Comparison of ENCODE assay signal across 19 cellular contexts in genomic region chr1:165169729-165170128, GRCh38.
A peak's percentile ranks its signal among the peaks of the same experiment; 100 is the strongest.
DNase-seq lines count a peak whose midpoint lies in the region; ATAC-seq, FAIRE-seq and TF ChIP-seq lines count a peak whose summit lies in the region.
"Had no signal": no experiment of that assay in that cellular context is flagged by ENCODE, and none has a peak within 500 bp of the region (broad histone marks: within the 10 kb centered on the region; RNA-seq: fewer than 3 reads in every experiment).

No MANE protein-coding gene starts in this region.

- H3K36me3 ChIP-seq in PC-3 (ENCODE audit: low read depth, low read length): no peaks in the 10 kb centered on the region
- H3K36me3 ChIP-seq in keratinocyte (ENCODE audit: control insufficient read depth in 2 of 2, extremely low read depth in 1 of 2, insufficient read depth in 2 of 2, low read length in 2 of 2): no peaks in the 10 kb centered on the region
- H3K36me3 ChIP-seq in esophagus squamous epithelium: no peaks in the 10 kb centered on the region
- H3K36me3 ChIP-seq: HAP-1 had no signal

- H3K4me3 ChIP-seq in PC-3 (ENCODE audit: low read length) (no peak overlapping the region), keratinocyte (ENCODE audit: control insufficient read depth in 2 of 3, extremely low read depth in 1 of 3, insufficient read depth in 2 of 3, low read depth in 1 of 3, low read length in 3 of 3) (no peak overlapping the region), esophagus squamous epithelium (no peak overlapping the region)
- H3K4me3 ChIP-seq: GM12878, HAP-1 had no signal

- POLR2A ChIA-PET in PC-3 (lab: Charles Lee; ENCODE audit: unreplicated experiment): interaction anchor here (0.5 kb wide), 1 partner anchor 340 kb away, joined by 5 read pairs; no protein-coding TSS in a partner anchor

- H3F3A ChIP-seq in PC-3 (ENCODE audit: low read length, unreplicated experiment): no peaks in the 10 kb centered on the region

- no peaks in the 10 kb centered on the region for H3K9me3 Mint-ChIP-seq in progenitor cell of endocrine pancreas (ENCODE audit: low read depth)

- intact Hi-C loops in PC-3 (cut with micrococcal nuclease): no loop called here
- intact Hi-C loops in esophagus squamous epithelium (cut with DNase I): no loop called here

- H3K4me2 ChIP-seq in PC-3 (ENCODE audit: low read length) (peak overlapping the region; percentile 43), keratinocyte (ENCODE audit: control insufficient read depth, extremely low read depth, insufficient read depth, low read depth, low read length) (no peak overlapping the region)

- no peak for TF ChIP-seq CTCF in PC-3 (conservative IDR thresholded peaks at IDR 0.05; ENCODE audit: low read depth, low read length)
- no peak for TF ChIP-seq CTCF in keratinocyte (optimal IDR thresholded peaks at IDR 0.05 in 1 of 3, IDR thresholded peaks at IDR 0.05 in 1 of 3, conservative IDR thresholded peaks at IDR 0.05 in 1 of 3; ENCODE audit: extremely low read depth in 1 of 3, insufficient read depth in 2 of 3, low read length in 3 of 3)
- TF ChIP-seq CTCF in progenitor cell of endocrine pancreas (IDR thresholded peaks at IDR 0.05; ENCODE audit: unreplicated experiment): no peak
- TF ChIP-seq CTCF in esophagus squamous epithelium (IDR thresholded peaks at IDR 0.05): no peak

- BruUV-seq in PC-3 (replicated peaks; lab: Mats Ljungman, UMichigan): no TSS peak

- DNase-seq in PC-3 (peak; percentile 44), keratinocyte (ENCODE audit: low read depth, low spot score) (peak; percentile 9), progenitor cell of endocrine pancreas (ENCODE audit: low spot score, unreplicated experiment) (no peak), DMS53 treated with DMSO at 0.1 percent for 48 hours (lab: John Stamatoyannopoulos, UW; ENCODE audit: unreplicated experiment) (no peak), esophagus squamous epithelium (lab: John Stamatoyannopoulos, UW) (no peak), frontal cortex (ENCODE audit: low spot score in 2 of 2) (no peak)
- DNase-seq in activated T-cell treated with anti-CD3 and anti-CD28 coated beads, Interleukin-2, amount 50 U/mL, for 1 hour: no peak
- DNase-seq: C1 segment of cervical spinal cord; CD4-positive, alpha-beta memory T cell; COR-L47; DMS53; DND-41; GDM1; GOT3; HFFc6 had no signal

- H3K27me3 ChIP-seq in PC-3 (ENCODE audit: low read length) (no peaks in the 10 kb centered on the region), keratinocyte (ENCODE audit: control insufficient read depth, extremely low read depth, insufficient read depth, low read length) (no peaks in the 10 kb centered on the region), esophagus squamous epithelium (peaks cover 0 to 55% (median 0%) of the 10 kb centered on the region in 4 donors)

- 59 to 61% methylated on average over 3 of the region's 3 CpGs for WGBS in esophagus squamous epithelium, 2 donors

- H3K4me1 ChIP-seq in PC-3 (ENCODE audit: insufficient read depth, low read length) (peaks cover 38% of the 10 kb centered on the region), keratinocyte (ENCODE audit: control insufficient read depth, extremely low read depth, insufficient read depth, low read length) (peaks cover 24% of the 10 kb centered on the region), esophagus squamous epithelium (peaks cover 0 to 30% (median 5%) of the 10 kb centered on the region in 3 donors)
- H3K4me1 ChIP-seq: HAP-1 had no signal

- H3K27ac ChIP-seq in PC-3 (ENCODE audit: low read length) (peak overlapping the region; percentile 80), keratinocyte (ENCODE audit: control insufficient read depth, insufficient read depth, low read length) (no peak overlapping the region), esophagus squamous epithelium (no peak overlapping the region)

- H4K20me1 ChIP-seq in PC-3 (ENCODE audit: low read length) (no peaks in the 10 kb centered on the region), keratinocyte (ENCODE audit: control insufficient read depth, extremely low read depth, insufficient read depth, low read length) (no peaks in the 10 kb centered on the region)

- no peaks in the 10 kb centered on the region for H3K9me3 ChIP-seq in PC-3 (ENCODE audit: low read length)
- H3K9me3 ChIP-seq in keratinocyte (ENCODE audit: control insufficient read depth, low read depth, low read length): no peaks in the 10 kb centered on the region
- no peaks in the 10 kb centered on the region for H3K9me3 ChIP-seq in esophagus squamous epithelium
- H3K9me3 ChIP-seq: HAP-1 had no signal

- FAIRE-seq in keratinocyte (lab: Jason Lieb, UNC) (no peak), frontal cortex (lab: Jason Lieb, UNC) (no peak)
- FAIRE-seq: GM12878, GM19239, H54 had no signal

- H3K9me1 ChIP-seq in keratinocyte (ENCODE audit: control insufficient read depth, extremely low read depth, insufficient read depth, low read length): no peaks in the 10 kb centered on the region

- H3K27me3 Mint-ChIP-seq in progenitor cell of endocrine pancreas: peaks cover 6% of the 10 kb centered on the region

- H3K9ac ChIP-seq in PC-3 (ENCODE audit: low read length) (peak overlapping the region; percentile 36; the same call in 1 of the 2 replicates), keratinocyte (ENCODE audit: control insufficient read depth, extremely low read depth, insufficient read depth, low read length) (no peak overlapping the region)

- H3K27ac Mint-ChIP-seq in progenitor cell of endocrine pancreas: peak overlapping the region; percentile 9
- H3K27ac Mint-ChIP-seq: CD4-positive, alpha-beta memory T cell; HFFc6 had no signal

- H3K79me2 ChIP-seq in PC-3 (ENCODE audit: low read length): no peaks in the 10 kb centered on the region
- H3K79me2 ChIP-seq in keratinocyte (ENCODE audit: control insufficient read depth, insufficient read depth, low read length): no peaks in the 10 kb centered on the region

- H3K36me3 Mint-ChIP-seq in progenitor cell of endocrine pancreas (ENCODE audit: insufficient read depth): no peaks in the 10 kb centered on the region
- H3K36me3 Mint-ChIP-seq: CD4-positive, alpha-beta memory T cell had no signal

- peaks cover 3% of the 10 kb centered on the region for H3K4me1 Mint-ChIP-seq in progenitor cell of endocrine pancreas (ENCODE audit: low read depth)
- H3K4me1 Mint-ChIP-seq: CD4-positive, alpha-beta memory T cell had no signal

- no peaks in the 10 kb centered on the region for H3K9me2 ChIP-seq in PC-3 (replicated peaks; ENCODE audit: low read length)

- no peak overlapping the region for H3K4me3 Mint-ChIP-seq in progenitor cell of endocrine pancreas (ENCODE audit: low read depth)
- H3K4me3 Mint-ChIP-seq: HFFc6 had no signal

- dilution Hi-C loops in keratinocyte (cut with MboI; ENCODE audit: extremely low pct_ligation_motif_present, low sequenced_read_pairs): no loop called here

- ATAC-seq in PC-3: no peak
- ATAC-seq: GM12878 had no signal

- H2AFZ ChIP-seq in PC-3 (ENCODE audit: low read length) (no peak overlapping the region), keratinocyte (ENCODE audit: control insufficient read depth, low read length) (no peak overlapping the region)

- CTCF ChIA-PET in PC-3 (lab: Charles Lee): no interaction called here

- no peak for TF ChIP-seq POLR2A in esophagus squamous epithelium (IDR thresholded peaks at IDR 0.05)

Comparison
In these comparisons a context has a peak if more than half of its experiments do, and no peak if none do; other contexts are left out.
1. DNase-seq: peak in PC-3 (single experiment) and keratinocyte (single experiment); none in progenitor cell of endocrine pancreas (single experiment), DMS53 treated with DMSO at 0.1 percent for 48 hours (single experiment), esophagus squamous epithelium (single experiment), activated T-cell treated with anti-CD3 and anti-CD28 coated beads, Interleukin-2, amount 50 U/mL, for 1 hour (single experiment) and frontal cortex (0 of 2).